ENCODE assay signal across 8 cellular contexts in genomic region chr16:50210266-50211038, GRCh38. TPM values are rescaled to one million over a fixed set of nuclear protein-coding genes. Genes with fewer than 3 reads are reported as not detected.
DNase-seq lines count a peak whose midpoint lies in the region; ATAC-seq and TF ChIP-seq lines count a peak whose summit lies in the region.

No MANE protein-coding gene starts in this region.

- H3K4me1 ChIP-seq in adipocyte (ENCODE audit: control insufficient read depth, insufficient read depth, low read length): peaks cover 32% of the 10 kb centered on the region
- peaks cover 0 to 3% of the 10 kb centered on the region in 2 donors for H3K4me1 ChIP-seq in aorta (ENCODE audit: control insufficient read depth in 1 of 2, insufficient read depth in 2 of 2, low read length in 2 of 2)

- intact Hi-C loops in left cardiac atrium (cut with DNase I) (loop anchor here (1.0 to 10.0 kb wide), 3 partner anchors 55 to 454 kb away; no protein-coding TSS in a partner anchor), aorta (cut with DNase I) (loop anchor here (5.0 to 10.0 kb wide), 7 partner anchors 143 to 597 kb away; partner anchors contain the start of genes BRD7 (in 2 of the 2), CNEP1R1 (in 2 of the 2) and HEATR3 (in 1 of the 2))

- H3K27ac ChIP-seq in aorta (ENCODE audit: low read depth in 1 of 2, low read length in 2 of 2): peak overlapping the region in 1 of 2 donors; percentile 32

- H3K36me3 ChIP-seq in adipocyte (ENCODE audit: control insufficient read depth, insufficient read depth, low read length, severe bottlenecking) (peaks cover 27% of the 10 kb centered on the region), aorta (ENCODE audit: control insufficient read depth in 1 of 2, insufficient read depth in 2 of 2, low read length in 1 of 2) (no peaks in the 10 kb centered on the region)

- H3K4me3 ChIP-seq in LNCaP clone FGC (ENCODE audit: low read depth, low read length): no peak overlapping the region
- no peak overlapping the region for H3K4me3 ChIP-seq in adipocyte (ENCODE audit: low read length)
- no peak overlapping the region for H3K4me3 ChIP-seq in aorta (ENCODE audit: low read length in 2 of 2)

- no peak overlapping the region for H3K9ac ChIP-seq in adipocyte (ENCODE audit: low read length)

- DNase-seq in GF-D8 (lab: John Stamatoyannopoulos, UW) (peak; percentile 45), H4 (ENCODE audit: low spot score) (peak; percentile 71), LNCaP clone FGC (ENCODE audit: low read depth) (peak; percentile 73), SKM-1 (lab: John Stamatoyannopoulos, UW; ENCODE audit: unreplicated experiment) (peak; percentile 37), adipocyte (ENCODE audit: low read depth) (peak; percentile 94), left cardiac atrium (peak; percentile 85), pulmonary artery endothelial cell (ENCODE audit: low read depth, low spot score) (peak; percentile 71), aorta (peak; percentile 87 to 89)

- H3K27me3 ChIP-seq in adipocyte (replicated peaks; ENCODE audit: control insufficient read depth, insufficient read depth, low read length) (no peaks in the 10 kb centered on the region), aorta (ENCODE audit: control insufficient read depth in 1 of 2, insufficient read depth in 2 of 2, low read length in 1 of 2) (no peaks in the 10 kb centered on the region)

- no peaks in the 10 kb centered on the region for H3K9me3 ChIP-seq in adipocyte (ENCODE audit: control insufficient read depth, low read length)
- H3K9me3 ChIP-seq in aorta (ENCODE audit: control insufficient read depth, low read length): no peaks in the 10 kb centered on the region

- 49 to 50% methylated on average over 5 of the region's 5 CpGs for WGBS in aorta, 2 donors

- peak; percentile 77 for TF ChIP-seq CTCF in LNCaP clone FGC (IDR thresholded peaks at IDR 0.05; ENCODE audit: control insufficient read depth, extremely low read depth, insufficient read depth)

- ATAC-seq in left cardiac atrium: peak; percentile 91 to 97
- ATAC-seq in aorta (ENCODE audit: low FRiP score): peak; percentile 89

RNA-seq across cellular contexts. Expression of gene ADCY7, which starts 55.9 kb away (rescaled TPM):
- 28.8 and 41.6 TPM in 2 replicates for total RNA-seq in H4 (2014; rRNA removed; shearing (Covaris generic))
- total RNA-seq in left cardiac atrium (10 to 100 TPM; 14.3 to 23.7 TPM), pulmonary artery endothelial cell (15.2 and 24.4 TPM in 2 replicates), aorta (10 to 100 TPM; 32.7 to 75.8 TPM)
- 1 to 10 TPM; 4.0 to 7.8 TPM for polyA plus RNA-seq in aorta

RNA-seq across cellular contexts. Expression of gene TENT4B, which starts 57.3 kb away (rescaled TPM):
- 3.9 and 6.1 TPM in 2 replicates for total RNA-seq in H4 (2014; rRNA removed; shearing (Covaris generic))
- 1 to 10 TPM; 5.5 to 7.1 TPM for total RNA-seq in left cardiac atrium
- total RNA-seq in pulmonary artery endothelial cell: 9.4 and 15.4 TPM in 2 replicates
- 10 to 100 TPM; 13.2 to 13.9 TPM for total RNA-seq in aorta
- 1 to 10 TPM; 4.5 to 6.5 TPM for polyA plus RNA-seq in aorta

Comparison
In these comparisons a context has a peak if more than half of its experiments do, and no peak if none do; other contexts are left out.
1. DNase-seq: peak in every context shown above with its lines; median percentile 94 in adipocyte; 88 in aorta; 85 in left cardiac atrium; 73 in LNCaP clone FGC; 71 in H4; 71 in pulmonary artery endothelial cell; 45 in GF-D8; 37 in SKM-1.